Comparison of ENCODE assay signal across 20 cellular contexts in the genomic region with DNA sequence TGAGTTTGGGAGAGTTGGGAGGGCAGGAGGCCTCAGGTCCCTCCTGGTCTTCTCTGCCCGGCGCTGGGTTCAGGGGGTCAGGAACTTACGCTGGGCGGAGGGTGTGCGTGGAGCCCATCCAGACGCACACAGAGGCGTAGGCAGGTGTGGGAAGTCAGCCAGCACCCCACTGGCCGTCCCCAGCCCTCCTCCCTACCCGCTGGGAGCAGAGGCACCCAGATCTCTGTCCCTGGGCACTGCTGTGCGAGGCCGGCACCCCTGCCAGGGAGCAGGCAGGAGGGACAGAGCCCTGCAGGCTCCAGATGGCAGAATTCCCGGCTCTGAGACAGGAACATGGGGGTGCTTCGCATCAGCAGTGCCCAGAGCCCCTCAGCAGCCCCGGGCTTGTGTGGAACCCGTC. TPM values are rescaled to one million over a fixed set of nuclear protein-coding genes. Genes with fewer than 3 reads are reported as not detected.
"Had no signal": no experiment of that assay in that cellular context is flagged by ENCODE, and none has a peak within 500 bp of the region (broad histone marks: within the 10 kb centered on the region; RNA-seq: fewer than 3 reads in every experiment).

No MANE protein-coding gene starts in this region.

- ATAC-seq: activated CD4-positive, alpha-beta T cell treated with anti-CD3 and anti-CD28 coated beads for 36 hours; activated CD8-positive, alpha-beta memory T cell treated with anti-CD3 and anti-CD28 coated beads, Interleukin-2, amount 10 ng/mL, durations not matched to agents 7 days and 5 days; activated naive CD4-positive, alpha-beta T cell treated with anti-CD3 and anti-CD28 coated beads, Interleukin-2, amount 50 U/mL, for 72 hours; gastrocnemius medialis had no signal

- H3K9me3 Mint-ChIP-seq: activated CD4-positive, alpha-beta memory T cell treated with anti-CD3 and anti-CD28 coated beads for 36 hours; activated naive CD4-positive, alpha-beta T cell treated with anti-CD3 and anti-CD28 coated beads, Interleukin-2, amount 50 U/mL, for 72 hours had no signal

- H3K36me3 ChIP-seq: cardiac muscle cell had no signal

- H3K27ac ChIP-seq: cardiac muscle cell, gastrocnemius medialis, heart left ventricle, neutrophil, thoracic aorta, WERI-Rb-1 had no signal

- H3K4me3 ChIP-seq: dorsolateral prefrontal cortex, gastrocnemius medialis, heart left ventricle, thoracic aorta had no signal

- H3K27me3 ChIP-seq: cardiac muscle cell, dorsolateral prefrontal cortex, gastrocnemius medialis, heart left ventricle, neutrophil had no signal

- DNase-seq: activated CD4-positive, alpha-beta memory T cell treated with anti-CD3 and anti-CD28 coated beads for 36 hours; activated CD4-positive, alpha-beta T cell treated with anti-CD3 and anti-CD28 coated beads for 36 hours; activated CD8-positive, alpha-beta memory T cell treated with anti-CD3 and anti-CD28 coated beads, Interleukin-2, amount 10 ng/mL, durations not matched to agents 7 days and 5 days; activated T-cell treated with anti-CD3 and anti-CD28 coated beads, Interleukin-2, amount 50 U/mL, for 1 hour; erythroblast; gastrocnemius medialis; heart left ventricle; midbrain; stimulated activated CD4-positive, alpha-beta T cell treated with anti-CD3 and anti-CD28 coated beads, Interleukin-1b, Interleukin-23, amount 100 ng/mL, for 48 hours; WERI-Rb-1 had no signal

- H3K27ac Mint-ChIP-seq: activated CD4-positive, alpha-beta memory T cell treated with anti-CD3 and anti-CD28 coated beads for 36 hours; activated CD4-positive, alpha-beta T cell treated with anti-CD3 and anti-CD28 coated beads for 36 hours; activated CD8-positive, alpha-beta memory T cell treated with anti-CD3 and anti-CD28 coated beads, Interleukin-2, amount 10 ng/mL, durations not matched to agents 7 days and 5 days; activated naive CD4-positive, alpha-beta T cell treated with anti-CD3 and anti-CD28 coated beads, Interleukin-2, amount 50 U/mL, for 72 hours had no signal

- H3K4me1 ChIP-seq: gastrocnemius medialis, heart left ventricle had no signal

- H3K9me3 ChIP-seq: gastrocnemius medialis, heart left ventricle, neutrophil, thoracic aorta had no signal

- H3K36me3 Mint-ChIP-seq: activated CD4-positive, alpha-beta memory T cell treated with anti-CD3 and anti-CD28 coated beads for 36 hours; activated CD8-positive, alpha-beta memory T cell treated with anti-CD3 and anti-CD28 coated beads, Interleukin-2, amount 10 ng/mL, durations not matched to agents 7 days and 5 days; activated naive CD4-positive, alpha-beta T cell treated with anti-CD3 and anti-CD28 coated beads, Interleukin-2, amount 50 U/mL, for 72 hours had no signal

- H3K27me3 Mint-ChIP-seq: activated CD4-positive, alpha-beta memory T cell treated with anti-CD3 and anti-CD28 coated beads for 36 hours; activated CD4-positive, alpha-beta T cell treated with anti-CD3 and anti-CD28 coated beads for 36 hours; activated CD8-positive, alpha-beta memory T cell treated with anti-CD3 and anti-CD28 coated beads, Interleukin-2, amount 10 ng/mL, durations not matched to agents 7 days and 5 days had no signal

- H3K4me3 Mint-ChIP-seq: activated CD4-positive, alpha-beta memory T cell treated with anti-CD3 and anti-CD28 coated beads for 36 hours; activated CD4-positive, alpha-beta T cell treated with anti-CD3 and anti-CD28 coated beads for 36 hours; activated CD8-positive, alpha-beta memory T cell treated with anti-CD3 and anti-CD28 coated beads, Interleukin-2, amount 10 ng/mL, durations not matched to agents 7 days and 5 days had no signal

- H3K4me1 Mint-ChIP-seq: activated CD4-positive, alpha-beta T cell treated with anti-CD3 and anti-CD28 coated beads for 36 hours; activated CD8-positive, alpha-beta memory T cell treated with anti-CD3 and anti-CD28 coated beads, Interleukin-2, amount 10 ng/mL, durations not matched to agents 7 days and 5 days had no signal

RNA-seq across cellular contexts. Expression of a gene that starts 59.6 kb away (rescaled TPM):
- total RNA-seq: activated CD4-positive, alpha-beta memory T cell treated with anti-CD3 and anti-CD28 coated beads for 36 hours; activated CD4-positive, alpha-beta T cell treated with anti-CD3 and anti-CD28 coated beads for 36 hours; activated CD8-positive, alpha-beta memory T cell treated with anti-CD3 and anti-CD28 coated beads, Interleukin-2, amount 10 ng/mL, durations not matched to agents 7 days and 5 days; activated naive CD4-positive, alpha-beta T cell treated with anti-CD3 and anti-CD28 coated beads, Interleukin-2, amount 50 U/mL, for 72 hours; cardiac muscle cell; heart left ventricle; lower leg skin; myocyte; T-helper 1 cell treated with Interleukin-12 subunit alpha and Interleukin-12 subunit beta and Interleukin-4 antibody, amounts not matched to agents 30 ng/mL and 1 ng/mL, for 36 hours; thoracic aorta; urinary bladder had no signal
- polyA plus RNA-seq: cardiac muscle cell, heart left ventricle, keratinocyte had no signal
